In genomic region chrX:49155243-49155899, GRCh38 we compare ENCODE assay signal across 1 cellular context.
TF ChIP-seq lines count a peak whose summit lies in the region.

No MANE protein-coding gene starts in this region.

TF ChIP-seq in neural cell, 6 proteins besides CTCF, POLR2A, EP300 and RAD21 (continued from another document):
- no peak for TF ChIP-seq REST (IDR thresholded peaks at IDR 0.05; ENCODE audit: borderline replicate concordance)
- TF ChIP-seq TAF1 (IDR thresholded peaks at IDR 0.05; ENCODE audit: low read depth) = no peak
- no peak for TF ChIP-seq EZH2 (IDR thresholded peaks at IDR 0.05; ENCODE audit: borderline replicate concordance, insufficient read depth, low read length, poor library complexity, severe bottlenecking)
